Comparison of ENCODE assay signal across 25 cellular contexts in genomic region chr14:81826080-81826479, GRCh38.
"Had no signal": no experiment of that assay in that cellular context is flagged by ENCODE, and none has a peak within 500 bp of the region (broad histone marks: within the 10 kb centered on the region; RNA-seq: fewer than 3 reads in every experiment).

No MANE protein-coding gene starts in this region.

- H3K4me3 Mint-ChIP-seq: activated CD8-positive, alpha-beta T cell treated with anti-CD3 and anti-CD28 coated beads, Interleukin-2, amount 10 ng/mL, durations not matched to agents 7 days and 5 days; activated naive CD8-positive, alpha-beta T cell treated with anti-CD3 and anti-CD28 coated beads, Interleukin-2, amount 50 U/mL, for 24 hours; activated T-helper 1 cell treated with anti-CD3 and anti-CD28 coated beads, Interleukin-12 subunit alpha, Interleukin-12 subunit beta, Interleukin-2, Interleukin-4 antibody, amounts not matched to agents 30 ng/mL and 10 ng/mL and 1 ng/mL, durations not matched to agents 14 hours and 24 hours and 36 hours; dendritic cell treated with granulocyte-macrophage colony-stimulating factor and Interleukin-4, amounts not matched to agents 40 ng/mL and 50 ng/mL, for 4 days; immature natural killer cell; mesothelial cell of epicardium; naive thymus-derived CD8-positive, alpha-beta T cell; stimulated activated naive CD8-positive, alpha-beta T cell treated with anti-CD3 and anti-CD28 coated beads, Interleukin-15, Interleukin-2, amounts not matched to agents 100 ng/mL and 50 ng/mL, for 24 hours had no signal

- H3K27me3 ChIP-seq: body of pancreas, foreskin keratinocyte, left lung, right atrium auricular region, thyroid gland had no signal

- H3K36me3 ChIP-seq: left lung, prostate gland, right atrium auricular region, thyroid gland, WERI-Rb-1 had no signal

- DNase-seq: activated CD4-positive, alpha-beta T cell treated with anti-CD3 and anti-CD28 coated beads for 1 hour; activated CD4-positive, alpha-beta T cell treated with anti-CD3 and anti-CD28 coated beads, Interleukin-2, amount 50 U/mL, for 1 hour; activated CD8-positive, alpha-beta T cell treated with anti-CD3 and anti-CD28 coated beads, Interleukin-2, amount 10 ng/mL, durations not matched to agents 7 days and 5 days; activated gamma-delta T cell; activated naive CD4-positive, alpha-beta T cell treated with anti-CD3 and anti-CD28 coated beads, Interleukin-2, amount 50 U/mL, for 16 hours; activated naive CD8-positive, alpha-beta T cell treated with anti-CD3 and anti-CD28 coated beads, Interleukin-2, amount 50 U/mL, for 24 hours; body of pancreas; effector CD4-positive, alpha-beta T cell; erythroblast; foreskin keratinocyte; immature natural killer cell; kidney glomerular epithelial cell; left lung; naive thymus-derived CD8-positive, alpha-beta T cell; stimulated activated CD4-positive, alpha-beta T cell treated with anti-CD3 and anti-CD28 coated beads, Interleukin-1b, Interleukin-23, amount 100 ng/mL, for 48 hours; substantia nigra; T-helper 2 cell; thyroid gland; WERI-Rb-1 had no signal

- H3K9me3 Mint-ChIP-seq: activated naive CD8-positive, alpha-beta T cell treated with anti-CD3 and anti-CD28 coated beads, Interleukin-2, amount 50 U/mL, for 24 hours had no signal

- H3K27ac Mint-ChIP-seq: activated CD8-positive, alpha-beta T cell treated with anti-CD3 and anti-CD28 coated beads, Interleukin-2, amount 10 ng/mL, durations not matched to agents 7 days and 5 days; activated naive CD8-positive, alpha-beta T cell treated with anti-CD3 and anti-CD28 coated beads, Interleukin-2, amount 50 U/mL, for 24 hours; activated T-helper 1 cell treated with anti-CD3 and anti-CD28 coated beads, Interleukin-12 subunit alpha, Interleukin-12 subunit beta, Interleukin-2, Interleukin-4 antibody, amounts not matched to agents 30 ng/mL and 10 ng/mL and 1 ng/mL, durations not matched to agents 14 hours and 24 hours and 36 hours; dendritic cell treated with granulocyte-macrophage colony-stimulating factor and Interleukin-4, amounts not matched to agents 40 ng/mL and 50 ng/mL, for 4 days; immature natural killer cell; mesothelial cell of epicardium; naive thymus-derived CD8-positive, alpha-beta T cell; stimulated activated naive CD8-positive, alpha-beta T cell treated with anti-CD3 and anti-CD28 coated beads, Interleukin-15, Interleukin-2, amounts not matched to agents 100 ng/mL and 50 ng/mL, for 24 hours had no signal

- H3K36me3 Mint-ChIP-seq: mesothelial cell of epicardium; naive thymus-derived CD8-positive, alpha-beta T cell had no signal

- H3K4me3 ChIP-seq: body of pancreas, left lung, prostate gland, right atrium auricular region, thyroid gland had no signal

- H3K27ac ChIP-seq: body of pancreas, foreskin keratinocyte, left lung, prostate gland, right atrium auricular region, thyroid gland, WERI-Rb-1 had no signal

- H3K4me1 ChIP-seq: foreskin keratinocyte, left lung, prostate gland, right atrium auricular region, thyroid gland had no signal

- H3K4me1 Mint-ChIP-seq: activated naive CD8-positive, alpha-beta T cell treated with anti-CD3 and anti-CD28 coated beads, Interleukin-2, amount 50 U/mL, for 24 hours; immature natural killer cell; mesothelial cell of epicardium; naive thymus-derived CD8-positive, alpha-beta T cell had no signal

- ATAC-seq: activated CD8-positive, alpha-beta T cell treated with anti-CD3 and anti-CD28 coated beads, Interleukin-2, amount 10 ng/mL, durations not matched to agents 7 days and 5 days; activated naive CD8-positive, alpha-beta T cell treated with anti-CD3 and anti-CD28 coated beads, Interleukin-2, amount 50 U/mL, for 24 hours; body of pancreas; foreskin keratinocyte; left lung; naive thymus-derived CD8-positive, alpha-beta T cell had no signal

- H3K9me3 ChIP-seq: body of pancreas, prostate gland, thyroid gland had no signal

- H3K27me3 Mint-ChIP-seq: activated naive CD8-positive, alpha-beta T cell treated with anti-CD3 and anti-CD28 coated beads, Interleukin-2, amount 50 U/mL, for 24 hours; dendritic cell treated with granulocyte-macrophage colony-stimulating factor and Interleukin-4, amounts not matched to agents 40 ng/mL and 50 ng/mL, for 4 days; naive thymus-derived CD8-positive, alpha-beta T cell; stimulated activated naive CD8-positive, alpha-beta T cell treated with anti-CD3 and anti-CD28 coated beads, Interleukin-15, Interleukin-2, amounts not matched to agents 100 ng/mL and 50 ng/mL, for 24 hours had no signal
